In the genomic region with DNA sequence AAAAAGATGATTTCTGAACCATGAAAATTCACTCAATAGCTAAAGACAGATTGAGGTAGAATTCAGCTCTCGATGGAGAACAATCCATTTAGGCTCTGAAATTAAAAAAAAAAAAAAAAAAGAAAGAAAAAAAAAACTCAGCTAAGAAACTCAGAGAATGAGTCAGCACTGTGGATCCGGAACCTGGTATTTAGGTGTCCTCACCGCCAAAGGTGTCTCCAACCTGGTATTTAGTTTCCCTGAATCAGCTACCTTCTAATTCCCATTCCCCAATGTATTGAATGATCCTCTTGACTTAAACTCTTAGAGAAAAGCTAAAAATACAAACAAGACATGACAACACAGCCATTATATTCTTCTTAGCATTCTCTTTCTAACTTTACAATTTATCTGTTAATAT, we compare ENCODE assay signal across 2 cellular contexts.
A peak's percentile ranks its signal among the peaks of the same experiment; 100 is the strongest.
TF ChIP-seq lines count a peak whose summit lies in the region.

No MANE protein-coding gene starts in this region.

TF ChIP-seq in K562, 482 proteins besides CTCF, POLR2A, EP300 and RAD21:
- 0 out of 2 replicates have a peak, but pooled peaks have one; percentile 7 for TF ChIP-seq ZNF316 (IDR thresholded peaks at IDR 0.05)
- TF ChIP-seq TBP (optimal IDR thresholded peaks at IDR 0.05; ENCODE audit: low read depth, low read length) = no peak
- TF ChIP-seq NFE2 (IDR thresholded peaks at IDR 0.05; ENCODE audit: low read depth) = 0 out of 2 replicates have a peak, but pooled peaks have one; percentile 7

TF ChIP-seq in HepG2, 621 proteins besides CTCF, POLR2A, EP300 and RAD21:
- TF ChIP-seq CEBPG (CRISPR knock-in tag; IDR thresholded peaks at IDR 0.05) (no peak), SKI (IDR thresholded peaks at IDR 0.05; ENCODE audit: partially characterized antibody) (no peak), HNF4G (IDR thresholded peaks at IDR 0.05; ENCODE audit: borderline replicate concordance, low read depth, low read length) (no peak), HNF4G (CRISPR knock-in tag; IDR thresholded peaks at IDR 0.05; ENCODE audit: borderline replicate concordance, low read depth) (no peak), ZNF615 (CRISPR knock-in tag; IDR thresholded peaks at IDR 0.05; ENCODE audit: borderline replicate concordance) (no peak), ZNF460 (CRISPR knock-in tag; IDR thresholded peaks at IDR 0.05; ENCODE audit: borderline replicate concordance) (no peak), MAF1 (CRISPR knock-in tag; IDR thresholded peaks at IDR 0.05; ENCODE audit: borderline replicate concordance) (no peak), ARNT2 (CRISPR knock-in tag; IDR thresholded peaks at IDR 0.05; ENCODE audit: low read depth) (no peak), ZNF737 (CRISPR knock-in tag; IDR thresholded peaks at IDR 0.05; ENCODE audit: borderline replicate concordance) (no peak), MZF1 (CRISPR knock-in tag; IDR thresholded peaks at IDR 0.05; ENCODE audit: borderline replicate concordance) (no peak), AGO2 (optimal IDR thresholded peaks at IDR 0.05; ENCODE audit: low read depth, low read length) (no peak), SIN3A (IDR thresholded peaks at IDR 0.05; ENCODE audit: borderline replicate concordance, low read depth, low read length) (no peak), KDM5A (IDR thresholded peaks at IDR 0.05; ENCODE audit: borderline replicate concordance, low read length) (no peak)
- TF ChIP-seq, protein P1, sequence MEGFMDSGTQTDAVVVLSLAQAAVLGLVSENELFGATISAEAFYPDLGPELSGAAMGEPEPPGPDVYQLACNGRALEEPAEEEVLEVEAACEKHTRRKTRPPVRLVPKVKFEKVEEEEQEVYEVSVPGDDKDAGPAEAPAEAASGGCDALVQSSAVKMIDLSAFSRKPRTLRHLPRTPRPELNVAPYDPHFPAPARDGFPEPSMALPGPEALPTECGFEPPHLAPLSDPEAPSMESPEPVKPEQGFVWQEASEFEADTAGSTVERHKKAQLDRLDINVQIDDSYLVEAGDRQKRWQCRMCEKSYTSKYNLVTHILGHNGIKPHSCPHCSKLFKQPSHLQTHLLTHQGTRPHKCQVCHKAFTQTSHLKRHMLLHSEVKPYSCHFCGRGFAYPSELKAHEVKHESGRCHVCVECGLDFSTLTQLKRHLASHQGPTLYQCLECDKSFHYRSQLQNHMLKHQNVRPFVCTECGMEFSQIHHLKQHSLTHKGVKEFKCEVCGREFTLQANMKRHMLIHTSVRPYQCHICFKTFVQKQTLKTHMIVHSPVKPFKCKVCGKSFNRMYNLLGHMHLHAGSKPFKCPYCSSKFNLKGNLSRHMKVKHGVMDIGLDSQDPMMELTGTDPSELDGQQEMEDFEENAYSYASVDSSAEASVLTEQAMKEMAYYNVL (CRISPR knock-in tag; IDR thresholded peaks at IDR 0.05; ENCODE audit: borderline replicate concordance) = no peak
- TF ChIP-seq, protein P2, sequence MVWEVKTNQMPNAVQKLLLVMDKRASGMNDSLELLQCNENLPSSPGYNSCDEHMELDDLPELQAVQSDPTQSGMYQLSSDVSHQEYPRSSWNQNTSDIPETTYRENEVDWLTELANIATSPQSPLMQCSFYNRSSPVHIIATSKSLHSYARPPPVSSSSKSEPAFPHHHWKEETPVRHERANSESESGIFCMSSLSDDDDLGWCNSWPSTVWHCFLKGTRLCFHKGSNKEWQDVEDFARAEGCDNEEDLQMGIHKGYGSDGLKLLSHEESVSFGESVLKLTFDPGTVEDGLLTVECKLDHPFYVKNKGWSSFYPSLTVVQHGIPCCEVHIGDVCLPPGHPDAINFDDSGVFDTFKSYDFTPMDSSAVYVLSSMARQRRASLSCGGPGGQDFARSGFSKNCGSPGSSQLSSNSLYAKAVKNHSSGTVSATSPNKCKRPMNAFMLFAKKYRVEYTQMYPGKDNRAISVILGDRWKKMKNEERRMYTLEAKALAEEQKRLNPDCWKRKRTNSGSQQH (CRISPR knock-in tag; IDR thresholded peaks at IDR 0.05; ENCODE audit: low read depth) = no peak
- TF ChIP-seq, protein P3, sequence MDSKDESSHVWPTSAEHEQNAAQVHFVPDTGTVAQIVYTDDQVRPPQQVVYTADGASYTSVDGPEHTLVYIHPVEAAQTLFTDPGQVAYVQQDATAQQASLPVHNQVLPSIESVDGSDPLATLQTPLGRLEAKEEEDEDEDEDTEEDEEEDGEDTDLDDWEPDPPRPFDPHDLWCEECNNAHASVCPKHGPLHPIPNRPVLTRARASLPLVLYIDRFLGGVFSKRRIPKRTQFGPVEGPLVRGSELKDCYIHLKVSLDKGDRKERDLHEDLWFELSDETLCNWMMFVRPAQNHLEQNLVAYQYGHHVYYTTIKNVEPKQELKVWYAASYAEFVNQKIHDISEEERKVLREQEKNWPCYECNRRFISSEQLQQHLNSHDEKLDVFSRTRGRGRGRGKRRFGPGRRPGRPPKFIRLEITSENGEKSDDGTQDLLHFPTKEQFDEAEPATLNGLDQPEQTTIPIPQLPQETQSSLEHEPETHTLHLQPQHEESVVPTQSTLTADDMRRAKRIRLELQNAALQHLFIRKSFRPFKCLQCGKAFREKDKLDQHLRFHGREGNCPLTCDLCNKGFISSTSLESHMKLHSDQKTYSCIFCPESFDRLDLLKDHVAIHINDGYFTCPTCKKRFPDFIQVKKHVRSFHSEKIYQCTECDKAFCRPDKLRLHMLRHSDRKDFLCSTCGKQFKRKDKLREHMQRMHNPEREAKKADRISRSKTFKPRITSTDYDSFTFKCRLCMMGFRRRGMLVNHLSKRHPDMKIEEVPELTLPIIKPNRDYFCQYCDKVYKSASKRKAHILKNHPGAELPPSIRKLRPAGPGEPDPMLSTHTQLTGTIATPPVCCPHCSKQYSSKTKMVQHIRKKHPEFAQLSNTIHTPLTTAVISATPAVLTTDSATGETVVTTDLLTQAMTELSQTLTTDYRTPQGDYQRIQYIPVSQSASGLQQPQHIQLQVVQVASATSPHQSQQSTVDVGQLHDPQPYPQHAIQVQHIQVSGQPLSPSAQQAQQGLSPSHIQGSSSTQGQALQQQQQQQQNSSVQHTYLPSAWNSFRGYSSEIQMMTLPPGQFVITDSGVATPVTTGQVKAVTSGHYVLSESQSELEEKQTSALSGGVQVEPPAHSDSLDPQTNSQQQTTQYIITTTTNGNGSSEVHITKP (CRISPR knock-in tag; IDR thresholded peaks at IDR 0.05; ENCODE audit: low read depth) = no peak
